In the genomic region with DNA sequence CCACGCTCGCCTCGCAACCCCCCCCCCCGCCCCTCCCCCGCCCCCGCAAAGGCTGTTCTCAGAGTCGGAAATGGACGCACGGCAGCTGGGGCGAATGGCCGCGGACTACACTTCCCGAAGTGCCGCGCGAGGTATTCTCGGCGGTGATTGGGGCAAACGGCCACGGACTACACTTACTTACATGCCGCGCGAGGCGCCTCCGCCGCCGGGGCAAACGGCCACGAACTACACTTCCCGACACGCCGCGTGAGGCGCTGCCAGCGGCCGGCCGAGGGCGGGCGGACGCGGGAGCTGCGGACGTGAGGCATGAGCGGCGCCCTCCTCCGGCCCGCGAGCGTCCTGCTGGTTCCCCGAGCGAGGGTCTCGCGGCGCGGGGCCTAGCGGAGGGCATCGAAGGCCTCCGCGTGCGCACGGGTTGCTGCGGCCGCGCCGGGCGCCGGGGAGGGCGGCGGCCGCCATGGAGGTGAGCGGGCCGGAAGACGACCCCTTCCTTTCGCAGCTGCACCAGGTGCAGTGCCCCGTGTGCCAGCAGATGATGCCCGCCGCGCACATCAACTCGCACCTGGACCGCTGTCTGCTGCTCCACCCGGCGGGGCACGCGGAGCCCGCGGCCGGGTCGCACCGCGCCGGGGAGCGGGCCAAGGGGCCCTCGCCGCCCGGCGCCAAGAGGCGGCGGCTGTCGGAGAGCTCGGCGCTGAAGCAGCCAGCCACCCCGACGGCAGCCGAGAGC, we compare ENCODE assay signal across 8 cellular contexts.
A peak's percentile ranks its signal among the peaks of the same experiment; 100 is the strongest.
DNase-seq lines count a peak whose midpoint lies in the region; ATAC-seq and FAIRE-seq lines count a peak whose summit lies in the region.

A gene (plus strand): TSS at position 228 of the 730 bp plus-strand sequence. CDS start 230 bp downstream, at position 458.

- no peaks in the 10 kb centered on the region for H3K27me3 ChIP-seq in layer of hippocampus (ENCODE audit: control insufficient read depth, insufficient read depth, low read length)

- peak; percentile 89 for FAIRE-seq in GM19239 (lab: Jason Lieb, UNC)

- peak; percentile 75 for ATAC-seq in HG03457 (IDR thresholded peaks at IDR 0.05; ENCODE audit: unreplicated experiment)

- DNase-seq in Ammon's horn (ENCODE audit: low spot score) (peak; percentile 99), GM19239 (ENCODE audit: insufficient read length, low spot score) (peak; percentile 91), NCI-H524 (lab: John Stamatoyannopoulos, UW) (peak; percentile 97 to 98)
- peak; percentile 95 to 97 for DNase-seq in activated CD4-positive, alpha-beta T cell treated with anti-CD3 and anti-CD28 coated beads for 4 hours
- peak; percentile 88 to 91 for DNase-seq in stimulated activated CD4-positive, alpha-beta T cell treated with anti-CD3 and anti-CD28 coated beads, Interleukin-1b, Interleukin-23, amount 100 ng/mL, for 4 hours (ENCODE audit: low read depth in 2 of 2)

- H3K27ac ChIP-seq in cingulate gyrus (ENCODE audit: low read depth, low read length) (peak within 1 kb of the TSS; percentile 97), layer of hippocampus (ENCODE audit: low read depth, low read length) (peak within 1 kb of the TSS; percentile 95)

Comparison
In these comparisons a context has a peak if more than half of its experiments do, and no peak if none do; other contexts are left out.
1. Peak in every context shown above with its lines: DNase-seq, ATAC-seq and H3K27ac ChIP-seq.